In genomic region chr6:39128106-39128505, GRCh38 we compare ENCODE assay signal across 18 cellular contexts.
"Had no signal": no experiment of that assay in that cellular context is flagged by ENCODE, and none has a peak within 500 bp of the region (broad histone marks: within the 10 kb centered on the region; RNA-seq: fewer than 3 reads in every experiment).

No MANE protein-coding gene starts in this region.

- ATAC-seq: activated CD4-positive, alpha-beta T cell treated with anti-CD3 and anti-CD28 coated beads for 36 hours; body of pancreas; left lobe of liver; natural killer cell treated with Interleukin-12 subunit alpha and Interleukin-12 subunit beta and Interleukin-15 and Interleukin-18, amount 100 ng/mL, for 72 hours; stimulated activated memory B cell treated with anti-CD40 and anti-IgM and Interleukin-4, amounts not matched to agents 10 μg/mL and 1 μg/mL and 100 μg/mL, for 72 hours had no signal

- H3K9me3 ChIP-seq: body of pancreas, esophagus squamous epithelium, tibial artery had no signal

- H3K4me1 Mint-ChIP-seq: activated CD4-positive, alpha-beta memory T cell treated with anti-CD3 and anti-CD28 coated beads, Interleukin-2, amount 10 ng/mL, durations not matched to agents 7 days and 5 days; activated CD4-positive, alpha-beta T cell treated with anti-CD3 and anti-CD28 coated beads for 36 hours; central memory CD8-positive, alpha-beta T cell; memory B cell; stimulated activated memory B cell treated with anti-CD40 and anti-IgM and Interleukin-4, amounts not matched to agents 10 μg/mL and 1 μg/mL and 100 μg/mL, for 72 hours had no signal

- H3K27ac Mint-ChIP-seq: activated CD4-positive, alpha-beta memory T cell treated with anti-CD3 and anti-CD28 coated beads, Interleukin-2, amount 10 ng/mL, durations not matched to agents 7 days and 5 days; activated CD4-positive, alpha-beta T cell treated with anti-CD3 and anti-CD28 coated beads for 36 hours; activated naive CD8-positive, alpha-beta T cell; memory B cell; natural killer cell treated with Interleukin-12 subunit alpha and Interleukin-12 subunit beta and Interleukin-15 and Interleukin-18, amount 100 ng/mL, for 72 hours; stimulated activated memory B cell treated with anti-CD40 and anti-IgM and Interleukin-4, amounts not matched to agents 10 μg/mL and 1 μg/mL and 100 μg/mL, for 72 hours; T-helper 1 cell treated with Interleukin-12 subunit alpha and Interleukin-12 subunit beta and Interleukin-4 antibody, amounts not matched to agents 30 μg/mL and 1 μg/mL, for 36 hours had no signal

- H3K36me3 Mint-ChIP-seq: natural killer cell treated with Interleukin-12 subunit alpha and Interleukin-12 subunit beta and Interleukin-15 and Interleukin-18, amount 100 ng/mL, for 72 hours; stimulated activated memory B cell treated with anti-CD40 and anti-IgM and Interleukin-4, amounts not matched to agents 10 μg/mL and 1 μg/mL and 100 μg/mL, for 72 hours had no signal

- H3K4me3 ChIP-seq: body of pancreas, esophagus squamous epithelium, hepatocyte, tibial artery had no signal

- H3K4me1 ChIP-seq: body of pancreas, esophagus squamous epithelium, tibial artery had no signal

- H3K27me3 ChIP-seq: body of pancreas, hepatocyte, tibial artery had no signal

- H3K27ac ChIP-seq: body of pancreas, esophagus squamous epithelium, hepatocyte, tibial artery had no signal

- H3K4me3 Mint-ChIP-seq: activated CD4-positive, alpha-beta memory T cell treated with anti-CD3 and anti-CD28 coated beads, Interleukin-2, amount 10 ng/mL, durations not matched to agents 7 days and 5 days; activated CD4-positive, alpha-beta T cell treated with anti-CD3 and anti-CD28 coated beads for 36 hours; activated naive CD8-positive, alpha-beta T cell; central memory CD8-positive, alpha-beta T cell; memory B cell; natural killer cell treated with Interleukin-12 subunit alpha and Interleukin-12 subunit beta and Interleukin-15 and Interleukin-18, amount 100 ng/mL, for 72 hours; stimulated activated memory B cell treated with anti-CD40 and anti-IgM and Interleukin-4, amounts not matched to agents 10 μg/mL and 1 μg/mL and 100 μg/mL, for 72 hours; T-helper 1 cell treated with Interleukin-12 subunit alpha and Interleukin-12 subunit beta and Interleukin-4 antibody, amounts not matched to agents 30 μg/mL and 1 μg/mL, for 36 hours had no signal

- H3K36me3 ChIP-seq: esophagus squamous epithelium, tibial artery had no signal

- DNase-seq: activated CD4-positive, alpha-beta memory T cell treated with anti-CD3 and anti-CD28 coated beads, Interleukin-2, amount 10 ng/mL, durations not matched to agents 7 days and 5 days; activated CD4-positive, alpha-beta T cell treated with anti-CD3 and anti-CD28 coated beads for 36 hours; activated gamma-delta T cell treated with Interleukin-2 at 50 U/mL for 16 hours; activated T-cell treated with anti-CD3 and anti-CD28 coated beads, Interleukin-2, amount 50 U/mL, for 48 hours; amniotic stem cell; body of pancreas; effector CD8-positive, alpha-beta T cell; esophagus squamous epithelium; islet precursor cell had no signal
